In genomic region chr20:53595018-53595378, GRCh38 we compare ENCODE assay signal across 8 cellular contexts. TPM values are rescaled to one million over a fixed set of nuclear protein-coding genes. Genes with fewer than 3 reads are reported as not detected.
DNase-seq lines count a peak whose midpoint lies in the region; ATAC-seq, FAIRE-seq and TF ChIP-seq lines count a peak whose summit lies in the region.

No MANE protein-coding gene starts in this region.

- no peaks in the 10 kb centered on the region for H3K36me3 ChIP-seq in stomach

- H3K4me3 ChIP-seq in stomach: peak overlapping the region; percentile 63 to 94 (median 80)

- peaks cover 70% of the 10 kb centered on the region for H3K4me1 Mint-ChIP-seq in activated T-helper 1 cell treated with anti-CD3 and anti-CD28 coated beads, Interleukin-12 subunit alpha, Interleukin-12 subunit beta, Interleukin-2, Interleukin-4 antibody, amounts not matched to agents 30 ng/mL and 10 ng/mL and 1 ng/mL, durations not matched to agents 14 hours and 24 hours and 36 hours (ENCODE audit: low read depth)
- peaks cover 44 to 67% of the 10 kb centered on the region in 2 donors for H3K4me1 Mint-ChIP-seq in immature natural killer cell

- no peak for FAIRE-seq in frontal cortex (lab: Jason Lieb, UNC)

- TF ChIP-seq POLR2A in stomach (IDR thresholded peaks at IDR 0.05): no peak

- no peak for TF ChIP-seq EP300 in stomach (IDR thresholded peaks at IDR 0.05)

- 4 to 14% (median 8%) methylated on average over 7 of the region's 7 CpGs for WGBS in stomach, 5 donors

- H3K27me3 Mint-ChIP-seq in activated T-helper 1 cell treated with anti-CD3 and anti-CD28 coated beads, Interleukin-12 subunit alpha, Interleukin-12 subunit beta, Interleukin-2, Interleukin-4 antibody, amounts not matched to agents 30 ng/mL and 10 ng/mL and 1 ng/mL, durations not matched to agents 14 hours and 24 hours and 36 hours (ENCODE audit: insufficient read depth): no peaks in the 10 kb centered on the region
- peaks cover 7 to 13% (median 11%) of the 10 kb centered on the region in 3 donors for H3K27me3 Mint-ChIP-seq in immature natural killer cell (ENCODE audit: low read depth in 3 of 3)

- H3K27me3 ChIP-seq in stomach: no peaks in the 10 kb centered on the region

- H3K4me1 ChIP-seq in stomach: peaks cover 0 to 57% (median 23%) of the 10 kb centered on the region in 4 donors

- ATAC-seq in GM21381 (IDR thresholded peaks at IDR 0.05; ENCODE audit: unreplicated experiment): no peak

- H3K27ac Mint-ChIP-seq in activated T-helper 1 cell treated with anti-CD3 and anti-CD28 coated beads, Interleukin-12 subunit alpha, Interleukin-12 subunit beta, Interleukin-2, Interleukin-4 antibody, amounts not matched to agents 30 ng/mL and 10 ng/mL and 1 ng/mL, durations not matched to agents 14 hours and 24 hours and 36 hours: peak overlapping the region; percentile 86
- H3K27ac Mint-ChIP-seq in immature natural killer cell: peak overlapping the region; percentile 84 to 96 (median 90)

- peaks cover 13% of the 10 kb centered on the region for H3K36me3 Mint-ChIP-seq in activated T-helper 1 cell treated with anti-CD3 and anti-CD28 coated beads, Interleukin-12 subunit alpha, Interleukin-12 subunit beta, Interleukin-2, Interleukin-4 antibody, amounts not matched to agents 30 ng/mL and 10 ng/mL and 1 ng/mL, durations not matched to agents 14 hours and 24 hours and 36 hours (ENCODE audit: low read depth)
- no peaks in the 10 kb centered on the region for H3K36me3 Mint-ChIP-seq in immature natural killer cell

- H3K9me3 Mint-ChIP-seq in activated T-helper 1 cell treated with anti-CD3 and anti-CD28 coated beads, Interleukin-12 subunit alpha, Interleukin-12 subunit beta, Interleukin-2, Interleukin-4 antibody, amounts not matched to agents 30 ng/mL and 10 ng/mL and 1 ng/mL, durations not matched to agents 14 hours and 24 hours and 36 hours: no peaks in the 10 kb centered on the region
- H3K9me3 Mint-ChIP-seq in immature natural killer cell: no peaks in the 10 kb centered on the region

- DNase-seq in DMS53 (lab: John Stamatoyannopoulos, UW): peak; percentile 37
- DNase-seq in DMS53 treated with DMSO at 0.1 percent for 48 hours (lab: John Stamatoyannopoulos, UW; ENCODE audit: unreplicated experiment): no peak
- no peak for DNase-seq in activated T-helper 1 cell treated with anti-CD3 and anti-CD28 coated beads, Interleukin-12 subunit alpha, Interleukin-12 subunit beta, Interleukin-2, Interleukin-4 antibody, amounts not matched to agents 30 ng/mL and 10 ng/mL and 1 ng/mL, durations not matched to agents 14 hours and 24 hours and 36 hours (ENCODE audit: low spot score)
- DNase-seq in immature natural killer cell: no peak
- no peak for DNase-seq in stomach
- DNase-seq in frontal cortex (ENCODE audit: low spot score in 2 of 2): no peak
- DNase-seq in HPDE6-E6E7 (ENCODE audit: extremely low spot score): no peak

- no peak for TF ChIP-seq CTCF in stomach (IDR thresholded peaks at IDR 0.05)

- intact Hi-C loops in activated T-helper 1 cell treated with anti-CD3 and anti-CD28 coated beads, Interleukin-12 subunit alpha, Interleukin-12 subunit beta, Interleukin-2, Interleukin-4 antibody, amounts not matched to agents 30 ng/mL and 10 ng/mL and 1 ng/mL, durations not matched to agents 14 hours and 24 hours and 36 hours (cut with micrococcal nuclease): loop anchor here (2.0 kb wide), 1 partner anchor 28 kb away; no protein-coding TSS in a partner anchor
- intact Hi-C loops in stomach (cut with DNase I; ENCODE audit: low total_unique reads): no loop called here

- no peaks in the 10 kb centered on the region for H3K9me3 ChIP-seq in stomach

- peak overlapping the region; percentile 90 for H3K4me3 Mint-ChIP-seq in activated T-helper 1 cell treated with anti-CD3 and anti-CD28 coated beads, Interleukin-12 subunit alpha, Interleukin-12 subunit beta, Interleukin-2, Interleukin-4 antibody, amounts not matched to agents 30 ng/mL and 10 ng/mL and 1 ng/mL, durations not matched to agents 14 hours and 24 hours and 36 hours
- peak overlapping the region; percentile 87 to 98 (median 90) for H3K4me3 Mint-ChIP-seq in immature natural killer cell

- H3K27ac ChIP-seq in stomach: peak overlapping the region in 4 of 5 donors; percentile 99 to 100 (median 100)

RNA-seq across cellular contexts. Expression of gene ZNF217, which starts 1.4 kb away (rescaled TPM):
- 57.5 and 64.5 TPM in 2 replicates for total RNA-seq in activated T-helper 1 cell treated with anti-CD3 and anti-CD28 coated beads, Interleukin-12 subunit alpha, Interleukin-12 subunit beta, Interleukin-2, Interleukin-4 antibody, amounts not matched to agents 30 ng/mL and 10 ng/mL and 1 ng/mL, durations not matched to agents 14 hours and 24 hours and 36 hours
- 10 to 100 TPM in 2 of 3 donors, 1 to 10 TPM in 1; 10.0 to 33.5 (median 16.2) TPM for polyA plus RNA-seq in immature natural killer cell
- total RNA-seq in stomach: 10 to 100 TPM; 24.3 to 40.2 (median 31.7) TPM
- 1 to 10 TPM; 6.3 to 9.6 (median 7.1) TPM for polyA plus RNA-seq in stomach
- 4.1 TPM for total RNA-seq in frontal cortex
